ENCODE assay signal across 26 cellular contexts in genomic region chr22:48799227-48799970, GRCh38.
DNase-seq lines count a peak whose midpoint lies in the region; ATAC-seq, FAIRE-seq and TF ChIP-seq lines count a peak whose summit lies in the region.
"Had no signal": no experiment of that assay in that cellular context is flagged by ENCODE, and none has a peak within 500 bp of the region (broad histone marks: within the 10 kb centered on the region; RNA-seq: fewer than 3 reads in every experiment).

No MANE protein-coding gene starts in this region.

- H3K4me3 ChIP-seq in vagina, result no peak overlapping the region
- no peak overlapping the region for H3K4me3 ChIP-seq in pancreas
- no peak overlapping the region for H3K4me3 ChIP-seq in MG63
- H3K4me3 ChIP-seq: GM12878, K562 had no signal

- no peaks in the 10 kb centered on the region for H3K9me3 ChIP-seq in vagina
- H3K9me3 ChIP-seq in pancreas, result no peaks in the 10 kb centered on the region
- H3K9me3 ChIP-seq in MG63, result no peaks in the 10 kb centered on the region
- H3K9me3 ChIP-seq: SK-N-SH had no signal

- ATAC-seq in pancreas, result no peak
- ATAC-seq: GM12878, K562 had no signal

- WGBS in pancreas, 2 donors, result 64 to 79% methylated on average over 18 of the region's 18 CpGs

- H3K36me3 ChIP-seq in vagina (no peaks in the 10 kb centered on the region), pancreas (no peaks in the 10 kb centered on the region), MG63 (no peaks in the 10 kb centered on the region)

- H3K27me3 ChIP-seq in vagina, result no peaks in the 10 kb centered on the region
- H3K27me3 ChIP-seq in pancreas, result no peaks in the 10 kb centered on the region
- H3K27me3 ChIP-seq in MG63, result no peaks in the 10 kb centered on the region

- H3K27ac ChIP-seq in vagina, result no peak overlapping the region
- H3K27ac ChIP-seq in pancreas, result no peak overlapping the region

- H3K4me3 Mint-ChIP-seq in nephron progenitor cell, result no peak overlapping the region
- H3K4me3 Mint-ChIP-seq: CD4-positive, alpha-beta T cell had no signal

- TF ChIP-seq POLR2A in vagina (IDR thresholded peaks at IDR 0.05), result no peak

- peaks cover 8% of the 10 kb centered on the region for H3K9me3 Mint-ChIP-seq in nephron progenitor cell
- H3K9me3 Mint-ChIP-seq: CD4-positive, alpha-beta T cell had no signal

- peak; percentile 30 for DNase-seq in activated effector memory CD4-positive, alpha-beta T cell treated with anti-CD3 and anti-CD28 coated beads, Interleukin-2, amount 50 U/mL, for 16 hours
- DNase-seq in activated effector memory CD4-positive, alpha-beta T cell treated with Interleukin-2 at 50 U/mL for 16 hours, result no peak
- DNase-seq in ecto neural progenitor cell (ENCODE audit: low spot score) (peak; percentile 22), nephron progenitor cell (no peak), vagina (ENCODE audit: extremely low spot score in 2 of 2) (peak; percentile 40 to 49), pancreas (no peak), MG63 (no peak), foreskin melanocyte (no peak)
- DNase-seq: 8988T; CD4-positive, alpha-beta T cell; COR-L47; GDM1; H7; Kasumi-1; MV-4-11; NCI-H1105; NCI-H1436 treated with DMSO at 0.1 percent for 48 hours; NCI-H187 treated with DMSO at 0.1 percent for 48 hours; NCI-H2171 treated with DMSO at 0.1 percent for 48 hours; NCI-H524 treated with DMSO at 0.1 percent for 48 hours; NCI-H774; SK-N-SH had no signal

- no peak for FAIRE-seq in pancreas (lab: Jason Lieb, UNC)
- FAIRE-seq: GM12878, HTR-8/SVneo, K562, RCC 7860 had no signal

- intact Hi-C loops in vagina (cut with DNase I), result no loop called here
- intact Hi-C loops in pancreas (cut with DNase I), result no loop called here

- peaks cover 8% of the 10 kb centered on the region for H3K27me3 Mint-ChIP-seq in nephron progenitor cell (ENCODE audit: low read depth, poor library complexity)
- H3K27me3 Mint-ChIP-seq: CD4-positive, alpha-beta T cell had no signal

- peaks cover 42% of the 10 kb centered on the region for H3K4me1 Mint-ChIP-seq in nephron progenitor cell

- H3K4me1 ChIP-seq in vagina (no peaks in the 10 kb centered on the region), pancreas (no peaks in the 10 kb centered on the region)

- H3K27ac Mint-ChIP-seq in nephron progenitor cell, result peak overlapping the region; percentile 72
- H3K27ac Mint-ChIP-seq: CD4-positive, alpha-beta T cell had no signal

- no peaks in the 10 kb centered on the region for H3K36me3 Mint-ChIP-seq in nephron progenitor cell (ENCODE audit: low read depth)

- no peak for TF ChIP-seq CTCF in nephron progenitor cell (IDR thresholded peaks at IDR 0.05)
- no peak for TF ChIP-seq CTCF in vagina (IDR thresholded peaks at IDR 0.05)
- no peak for TF ChIP-seq CTCF in pancreas (IDR thresholded peaks at IDR 0.05)

Comparison
In these comparisons a context has a peak if more than half of its experiments do, and no peak if none do; other contexts are left out.
1. DNase-seq: peak in activated effector memory CD4-positive, alpha-beta T cell treated with anti-CD3 and anti-CD28 coated beads, Interleukin-2, amount 50 U/mL, for 16 hours (single experiment), ecto neural progenitor cell (single experiment) and vagina (2 of 2); none in activated effector memory CD4-positive, alpha-beta T cell treated with Interleukin-2 at 50 U/mL for 16 hours (single experiment), nephron progenitor cell (single experiment), pancreas (0 of 6), MG63 (single experiment) and foreskin melanocyte (single experiment).